Comparison of ENCODE assay signal across 12 cellular contexts in genomic region chr3:169509780-169510179, GRCh38.
DNase-seq lines count a peak whose midpoint lies in the region; ATAC-seq and TF ChIP-seq lines count a peak whose summit lies in the region.
"Had no signal": no experiment of that assay in that cellular context is flagged by ENCODE, and none has a peak within 500 bp of the region (broad histone marks: within the 10 kb centered on the region; RNA-seq: fewer than 3 reads in every experiment).

No MANE protein-coding gene starts in this region.

- intact Hi-C loops in OCI-LY7 (cut with micrococcal nuclease; ENCODE audit: unreplicated experiment) (no loop called here), sciatic nerve (cut with DNase I) (no loop called here), left colon (cut with DNase I, micrococcal nuclease) (no loop called here)

- no peak for DNase-seq in stimulated activated naive CD8-positive, alpha-beta T cell treated with anti-CD3 and anti-CD28 coated beads, Interleukin-15, amount 100 ng/mL, for 72 hours
- DNase-seq in stimulated activated naive CD8-positive, alpha-beta T cell treated with anti-CD3 and anti-CD28 coated beads, Interleukin-15, Interleukin-2, amounts not matched to agents 100 U/mL and 50 U/mL, for 24 hours: no peak
- DNase-seq in OCI-LY7 (ENCODE audit: low spot score) (no peak), sciatic nerve (ENCODE audit: low spot score) (no peak), COR-L47 (lab: John Stamatoyannopoulos, UW) (no peak), left colon (no peak)
- DNase-seq: anterior cingulate cortex, NCI-H2171 had no signal

- H2AFZ ChIP-seq in OCI-LY7 (ENCODE audit: low read length): peak overlapping the region; percentile 89
- H2AFZ ChIP-seq: hepatocyte had no signal

- H3K4me3 ChIP-seq in OCI-LY7 (ENCODE audit: low read depth, low read length, poor library complexity, severe bottlenecking): peak overlapping the region; percentile 7
- H3K4me3 ChIP-seq: hepatocyte had no signal

- POLR2A ChIA-PET in OCI-LY7 (lab: Charles Lee): no interaction called here

- TF ChIP-seq CTCF in OCI-LY7 (conservative IDR thresholded peaks at IDR 0.05; ENCODE audit: low read length): no peak

- no peaks in the 10 kb centered on the region for H3K27me3 Mint-ChIP-seq in stimulated activated naive CD8-positive, alpha-beta T cell treated with anti-CD3 and anti-CD28 coated beads, Interleukin-15, amount 100 ng/mL, for 72 hours
- H3K27me3 Mint-ChIP-seq: memory B cell had no signal

- no peaks in the 10 kb centered on the region for H3K9me3 Mint-ChIP-seq in stimulated activated naive CD8-positive, alpha-beta T cell treated with anti-CD3 and anti-CD28 coated beads, Interleukin-15, amount 100 ng/mL, for 72 hours
- H3K9me3 Mint-ChIP-seq: memory B cell had no signal

- H3K9me3 ChIP-seq in OCI-LY7 (ENCODE audit: low read length): no peaks in the 10 kb centered on the region

- peak; percentile 26 for ATAC-seq in stimulated activated naive CD8-positive, alpha-beta T cell treated with anti-CD3 and anti-CD28 coated beads, Interleukin-15, amount 100 ng/mL, for 72 hours
- no peak for ATAC-seq in stimulated activated naive CD8-positive, alpha-beta T cell treated with anti-CD3 and anti-CD28 coated beads, Interleukin-15, Interleukin-2, amounts not matched to agents 100 U/mL and 50 U/mL, for 24 hours
- ATAC-seq in HG02884 (IDR thresholded peaks at IDR 0.05; ENCODE audit: unreplicated experiment) (peak; percentile 10), GM21367 (IDR thresholded peaks at IDR 0.05; ENCODE audit: unreplicated experiment) (no peak), sciatic nerve (no peak), left colon (no peak)

- H3K27ac Mint-ChIP-seq in stimulated activated naive CD8-positive, alpha-beta T cell treated with anti-CD3 and anti-CD28 coated beads, Interleukin-15, amount 100 ng/mL, for 72 hours: no peak overlapping the region
- H3K27ac Mint-ChIP-seq: memory B cell had no signal

- H3K4me3 Mint-ChIP-seq in stimulated activated naive CD8-positive, alpha-beta T cell treated with anti-CD3 and anti-CD28 coated beads, Interleukin-15, amount 100 ng/mL, for 72 hours: no peak overlapping the region
- H3K4me3 Mint-ChIP-seq: memory B cell had no signal

- CTCF ChIA-PET in OCI-LY7 (lab: Charles Lee; ENCODE audit: unreplicated experiment): no interaction called here

- H3K4me1 Mint-ChIP-seq in stimulated activated naive CD8-positive, alpha-beta T cell treated with anti-CD3 and anti-CD28 coated beads, Interleukin-15, amount 100 ng/mL, for 72 hours: peaks cover 15% of the 10 kb centered on the region

- H3K4me1 ChIP-seq in OCI-LY7 (ENCODE audit: insufficient read depth, low read length, poor library complexity, severe bottlenecking): peaks cover 24% of the 10 kb centered on the region

- H3K27ac ChIP-seq in OCI-LY7 (ENCODE audit: low read depth, low read length, poor library complexity, severe bottlenecking): peak overlapping the region; percentile 61
- H3K27ac ChIP-seq: hepatocyte had no signal

- BruUV-seq in OCI-LY7 (replicated peaks; lab: Mats Ljungman, UMichigan): no TSS peak

- H3K36me3 ChIP-seq in OCI-LY7 (ENCODE audit: insufficient read depth, low read length): no peaks in the 10 kb centered on the region

- no peaks in the 10 kb centered on the region for H3K79me2 ChIP-seq in OCI-LY7 (ENCODE audit: insufficient read depth, low read depth, low read length)
- H3K79me2 ChIP-seq: hepatocyte had no signal

- peak overlapping the region; percentile 45 for H3K4me2 ChIP-seq in OCI-LY7 (ENCODE audit: low read length)
- H3K4me2 ChIP-seq: hepatocyte had no signal

- H3K9me2 ChIP-seq in OCI-LY7 (ENCODE audit: insufficient read depth, low read length): no peaks in the 10 kb centered on the region

- no peaks in the 10 kb centered on the region for H4K20me1 ChIP-seq in OCI-LY7 (ENCODE audit: insufficient read depth, low read length)

Comparison
In these comparisons a context has a peak if more than half of its experiments do, and no peak if none do; other contexts are left out.
1. ATAC-seq: peak in stimulated activated naive CD8-positive, alpha-beta T cell treated with anti-CD3 and anti-CD28 coated beads, Interleukin-15, amount 100 ng/mL, for 72 hours (single experiment) and HG02884 (single experiment); none in stimulated activated naive CD8-positive, alpha-beta T cell treated with anti-CD3 and anti-CD28 coated beads, Interleukin-15, Interleukin-2, amounts not matched to agents 100 U/mL and 50 U/mL, for 24 hours (single experiment), GM21367 (single experiment), sciatic nerve (single experiment) and left colon (single experiment).